1 cellular context compared by ENCODE assay signal in genomic region chr1:63812071-63812700, GRCh38.
A peak's percentile ranks its signal among the peaks of the same experiment; 100 is the strongest.
TF ChIP-seq lines count a peak whose summit lies in the region.

No MANE protein-coding gene starts in this region.

TF ChIP-seq in GM12878, 131 proteins besides CTCF, POLR2A, EP300 and RAD21 (continued from another document):
- peak; percentile 61; the same call in 1 of the 2 replicates for TF ChIP-seq ZBTB40 (IDR thresholded peaks at IDR 0.05; ENCODE audit: borderline replicate concordance)
- TF ChIP-seq ZBTB33 (IDR thresholded peaks at IDR 0.05): no peak
- no peak for TF ChIP-seq ZNF384 (IDR thresholded peaks at IDR 0.05; ENCODE audit: borderline replicate concordance, low read depth, low read length)
- peak; percentile 83 for TF ChIP-seq ZNF24 (IDR thresholded peaks at IDR 0.05)
TF ChIP-seq in GM12878: peak in this region for 2.
